ENCODE assay signal across 1 cellular context in the genomic region with DNA sequence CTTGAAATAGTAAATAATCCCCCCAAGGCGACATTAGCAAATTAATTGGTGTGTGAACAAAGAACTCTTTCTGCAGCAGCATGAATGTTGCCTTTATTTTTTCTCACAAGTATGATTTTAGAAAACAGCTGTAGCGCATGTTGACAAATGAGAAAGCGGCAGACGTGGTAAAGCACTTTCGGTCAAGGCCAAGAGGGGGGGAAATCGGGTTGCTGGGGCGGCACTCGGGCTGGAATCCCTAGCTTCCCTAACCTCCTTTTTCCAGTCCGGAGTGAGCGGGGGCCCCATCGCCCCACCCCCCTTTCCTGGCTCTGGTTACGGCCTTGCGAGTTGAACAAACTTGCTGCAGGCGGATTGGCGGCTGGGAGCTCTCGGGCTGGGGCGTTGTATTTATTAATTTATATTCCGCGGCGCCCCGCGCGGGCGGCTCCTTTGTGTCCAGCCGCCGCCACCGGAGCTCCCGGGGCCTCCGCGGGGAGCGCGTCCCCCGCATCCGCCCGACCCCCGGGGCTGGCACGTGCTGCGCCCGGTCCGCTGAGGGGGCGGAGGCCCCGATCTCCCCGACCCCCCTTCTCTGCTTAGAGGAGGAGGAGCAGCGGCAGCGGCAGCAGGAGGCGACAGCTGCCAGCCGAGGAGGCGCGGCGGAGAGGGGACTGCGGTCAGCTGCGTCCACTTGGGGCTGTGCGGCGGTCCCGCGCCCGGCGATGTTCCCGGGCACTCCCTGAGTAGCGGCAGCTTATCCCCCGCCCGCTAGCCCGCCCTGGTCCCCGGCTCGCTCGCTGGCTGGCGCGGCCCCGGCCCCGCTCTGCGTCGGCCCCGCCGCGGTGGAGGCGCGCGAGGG.
A peak's percentile ranks its signal among the peaks of the same experiment; 100 is the strongest.
TF ChIP-seq lines count a peak whose summit lies in the region.

A gene with protein sequence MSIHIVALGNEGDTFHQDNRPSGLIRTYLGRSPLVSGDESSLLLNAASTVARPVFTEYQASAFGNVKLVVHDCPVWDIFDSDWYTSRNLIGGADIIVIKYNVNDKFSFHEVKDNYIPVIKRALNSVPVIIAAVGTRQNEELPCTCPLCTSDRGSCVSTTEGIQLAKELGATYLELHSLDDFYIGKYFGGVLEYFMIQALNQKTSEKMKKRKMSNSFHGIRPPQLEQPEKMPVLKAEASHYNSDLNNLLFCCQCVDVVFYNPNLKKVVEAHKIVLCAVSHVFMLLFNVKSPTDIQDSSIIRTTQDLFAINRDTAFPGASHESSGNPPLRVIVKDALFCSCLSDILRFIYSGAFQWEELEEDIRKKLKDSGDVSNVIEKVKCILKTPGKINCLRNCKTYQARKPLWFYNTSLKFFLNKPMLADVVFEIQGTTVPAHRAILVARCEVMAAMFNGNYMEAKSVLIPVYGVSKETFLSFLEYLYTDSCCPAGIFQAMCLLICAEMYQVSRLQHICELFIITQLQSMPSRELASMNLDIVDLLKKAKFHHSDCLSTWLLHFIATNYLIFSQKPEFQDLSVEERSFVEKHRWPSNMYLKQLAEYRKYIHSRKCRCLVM (plus strand): TSS at position 607 of the 841 bp plus-strand sequence. CDS start 347 bp downstream, outside the sequence.

TF ChIP-seq in HepG2, 621 proteins besides CTCF, POLR2A, EP300 and RAD21 (continued from another document and continues in another):
- TF ChIP-seq, protein P1, sequence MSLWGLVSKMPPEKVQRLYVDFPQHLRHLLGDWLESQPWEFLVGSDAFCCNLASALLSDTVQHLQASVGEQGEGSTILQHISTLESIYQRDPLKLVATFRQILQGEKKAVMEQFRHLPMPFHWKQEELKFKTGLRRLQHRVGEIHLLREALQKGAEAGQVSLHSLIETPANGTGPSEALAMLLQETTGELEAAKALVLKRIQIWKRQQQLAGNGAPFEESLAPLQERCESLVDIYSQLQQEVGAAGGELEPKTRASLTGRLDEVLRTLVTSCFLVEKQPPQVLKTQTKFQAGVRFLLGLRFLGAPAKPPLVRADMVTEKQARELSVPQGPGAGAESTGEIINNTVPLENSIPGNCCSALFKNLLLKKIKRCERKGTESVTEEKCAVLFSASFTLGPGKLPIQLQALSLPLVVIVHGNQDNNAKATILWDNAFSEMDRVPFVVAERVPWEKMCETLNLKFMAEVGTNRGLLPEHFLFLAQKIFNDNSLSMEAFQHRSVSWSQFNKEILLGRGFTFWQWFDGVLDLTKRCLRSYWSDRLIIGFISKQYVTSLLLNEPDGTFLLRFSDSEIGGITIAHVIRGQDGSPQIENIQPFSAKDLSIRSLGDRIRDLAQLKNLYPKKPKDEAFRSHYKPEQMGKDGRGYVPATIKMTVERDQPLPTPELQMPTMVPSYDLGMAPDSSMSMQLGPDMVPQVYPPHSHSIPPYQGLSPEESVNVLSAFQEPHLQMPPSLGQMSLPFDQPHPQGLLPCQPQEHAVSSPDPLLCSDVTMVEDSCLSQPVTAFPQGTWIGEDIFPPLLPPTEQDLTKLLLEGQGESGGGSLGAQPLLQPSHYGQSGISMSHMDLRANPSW (CRISPR knock-in tag; IDR thresholded peaks at IDR 0.05; ENCODE audit: borderline replicate concordance), result no peak
- no peak for TF ChIP-seq KDM1A (CRISPR knock-in tag; IDR thresholded peaks at IDR 0.05)
- TF ChIP-seq GPN1 (CRISPR knock-in tag; IDR thresholded peaks at IDR 0.05; ENCODE audit: borderline replicate concordance), result no peak
- TF ChIP-seq RFXANK (CRISPR knock-in tag; IDR thresholded peaks at IDR 0.05), result no peak
- 0 out of 2 replicates have a peak, but pooled peaks have one; percentile 21 for TF ChIP-seq SP4 (CRISPR knock-in tag; IDR thresholded peaks at IDR 0.05)
- TF ChIP-seq ZNF446 (CRISPR knock-in tag; IDR thresholded peaks at IDR 0.05), result peak; percentile 63; the same call in 1 of the 2 replicates
- TF ChIP-seq ZNF558 (CRISPR knock-in tag; IDR thresholded peaks at IDR 0.05; ENCODE audit: borderline replicate concordance), result no peak; the same call in 1 of the 2 replicates
- no peak for TF ChIP-seq SOX13 (IDR thresholded peaks at IDR 0.05)
- no peak; a peak in 1 of 4 replicates for TF ChIP-seq SOX13 (CRISPR knock-in tag; conservative IDR thresholded peaks at IDR 0.05 in 1 of 2, IDR thresholded peaks at IDR 0.05 in 1 of 2)
- TF ChIP-seq ZNF703 (CRISPR knock-in tag; IDR thresholded peaks at IDR 0.05; ENCODE audit: borderline replicate concordance), result peak; percentile 59; the same call in 1 of the 2 replicates
- TF ChIP-seq, protein P2, sequence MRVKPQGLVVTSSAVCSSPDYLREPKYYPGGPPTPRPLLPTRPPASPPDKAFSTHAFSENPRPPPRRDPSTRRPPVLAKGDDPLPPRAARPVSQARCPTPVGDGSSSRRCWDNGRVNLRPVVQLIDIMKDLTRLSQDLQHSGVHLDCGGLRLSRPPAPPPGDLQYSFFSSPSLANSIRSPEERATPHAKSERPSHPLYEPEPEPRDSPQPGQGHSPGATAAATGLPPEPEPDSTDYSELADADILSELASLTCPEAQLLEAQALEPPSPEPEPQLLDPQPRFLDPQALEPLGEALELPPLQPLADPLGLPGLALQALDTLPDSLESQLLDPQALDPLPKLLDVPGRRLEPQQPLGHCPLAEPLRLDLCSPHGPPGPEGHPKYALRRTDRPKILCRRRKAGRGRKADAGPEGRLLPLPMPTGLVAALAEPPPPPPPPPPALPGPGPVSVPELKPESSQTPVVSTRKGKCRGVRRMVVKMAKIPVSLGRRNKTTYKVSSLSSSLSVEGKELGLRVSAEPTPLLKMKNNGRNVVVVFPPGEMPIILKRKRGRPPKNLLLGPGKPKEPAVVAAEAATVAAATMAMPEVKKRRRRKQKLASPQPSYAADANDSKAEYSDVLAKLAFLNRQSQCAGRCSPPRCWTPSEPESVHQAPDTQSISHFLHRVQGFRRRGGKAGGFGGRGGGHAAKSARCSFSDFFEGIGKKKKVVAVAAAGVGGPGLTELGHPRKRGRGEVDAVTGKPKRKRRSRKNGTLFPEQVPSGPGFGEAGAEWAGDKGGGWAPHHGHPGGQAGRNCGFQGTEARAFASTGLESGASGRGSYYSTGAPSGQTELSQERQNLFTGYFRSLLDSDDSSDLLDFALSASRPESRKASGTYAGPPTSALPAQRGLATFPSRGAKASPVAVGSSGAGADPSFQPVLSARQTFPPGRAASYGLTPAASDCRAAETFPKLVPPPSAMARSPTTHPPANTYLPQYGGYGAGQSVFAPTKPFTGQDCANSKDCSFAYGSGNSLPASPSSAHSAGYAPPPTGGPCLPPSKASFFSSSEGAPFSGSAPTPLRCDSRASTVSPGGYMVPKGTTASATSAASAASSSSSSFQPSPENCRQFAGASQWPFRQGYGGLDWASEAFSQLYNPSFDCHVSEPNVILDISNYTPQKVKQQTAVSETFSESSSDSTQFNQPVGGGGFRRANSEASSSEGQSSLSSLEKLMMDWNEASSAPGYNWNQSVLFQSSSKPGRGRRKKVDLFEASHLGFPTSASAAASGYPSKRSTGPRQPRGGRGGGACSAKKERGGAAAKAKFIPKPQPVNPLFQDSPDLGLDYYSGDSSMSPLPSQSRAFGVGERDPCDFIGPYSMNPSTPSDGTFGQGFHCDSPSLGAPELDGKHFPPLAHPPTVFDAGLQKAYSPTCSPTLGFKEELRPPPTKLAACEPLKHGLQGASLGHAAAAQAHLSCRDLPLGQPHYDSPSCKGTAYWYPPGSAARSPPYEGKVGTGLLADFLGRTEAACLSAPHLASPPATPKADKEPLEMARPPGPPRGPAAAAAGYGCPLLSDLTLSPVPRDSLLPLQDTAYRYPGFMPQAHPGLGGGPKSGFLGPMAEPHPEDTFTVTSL (CRISPR knock-in tag; IDR thresholded peaks at IDR 0.05; ENCODE audit: borderline replicate concordance), result 0 out of 2 replicates have a peak, but pooled peaks have one; percentile 30
- no peak; the same call in 1 of the 2 replicates for TF ChIP-seq BORCS8-MEF2B (CRISPR knock-in tag; IDR thresholded peaks at IDR 0.05)
- TF ChIP-seq, protein P3, sequence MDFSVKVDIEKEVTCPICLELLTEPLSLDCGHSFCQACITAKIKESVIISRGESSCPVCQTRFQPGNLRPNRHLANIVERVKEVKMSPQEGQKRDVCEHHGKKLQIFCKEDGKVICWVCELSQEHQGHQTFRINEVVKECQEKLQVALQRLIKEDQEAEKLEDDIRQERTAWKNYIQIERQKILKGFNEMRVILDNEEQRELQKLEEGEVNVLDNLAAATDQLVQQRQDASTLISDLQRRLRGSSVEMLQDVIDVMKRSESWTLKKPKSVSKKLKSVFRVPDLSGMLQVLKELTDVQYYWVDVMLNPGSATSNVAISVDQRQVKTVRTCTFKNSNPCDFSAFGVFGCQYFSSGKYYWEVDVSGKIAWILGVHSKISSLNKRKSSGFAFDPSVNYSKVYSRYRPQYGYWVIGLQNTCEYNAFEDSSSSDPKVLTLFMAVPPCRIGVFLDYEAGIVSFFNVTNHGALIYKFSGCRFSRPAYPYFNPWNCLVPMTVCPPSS (IDR thresholded peaks at IDR 0.05), result no peak
- no peak for TF ChIP-seq ZNF33A (CRISPR knock-in tag; IDR thresholded peaks at IDR 0.05; ENCODE audit: borderline replicate concordance)
- no peak; the same call in 1 of the 2 replicates for TF ChIP-seq STAG1 (CRISPR knock-in tag; IDR thresholded peaks at IDR 0.05)
- TF ChIP-seq, protein P4, sequence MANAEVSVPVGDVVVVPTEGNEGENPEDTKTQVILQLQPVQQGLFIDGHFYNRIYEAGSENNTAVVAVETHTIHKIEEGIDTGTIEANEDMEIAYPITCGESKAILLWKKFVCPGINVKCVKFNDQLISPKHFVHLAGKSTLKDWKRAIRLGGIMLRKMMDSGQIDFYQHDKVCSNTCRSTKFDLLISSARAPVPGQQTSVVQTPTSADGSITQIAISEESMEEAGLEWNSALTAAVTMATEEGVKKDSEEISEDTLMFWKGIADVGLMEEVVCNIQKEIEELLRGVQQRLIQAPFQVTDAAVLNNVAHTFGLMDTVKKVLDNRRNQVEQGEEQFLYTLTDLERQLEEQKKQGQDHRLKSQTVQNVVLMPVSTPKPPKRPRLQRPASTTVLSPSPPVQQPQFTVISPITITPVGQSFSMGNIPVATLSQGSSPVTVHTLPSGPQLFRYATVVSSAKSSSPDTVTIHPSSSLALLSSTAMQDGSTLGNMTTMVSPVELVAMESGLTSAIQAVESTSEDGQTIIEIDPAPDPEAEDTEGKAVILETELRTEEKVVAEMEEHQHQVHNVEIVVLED (CRISPR knock-in tag; IDR thresholded peaks at IDR 0.05; ENCODE audit: borderline replicate concordance), result no peak
- TF ChIP-seq ELF4 (CRISPR knock-in tag; IDR thresholded peaks at IDR 0.05; ENCODE audit: borderline replicate concordance), result no peak
- TF ChIP-seq U2AF2 (IDR thresholded peaks at IDR 0.05; ENCODE audit: low read depth, low read length), result no peak
- TF ChIP-seq PPARG (CRISPR knock-in tag; conservative IDR thresholded peaks at IDR 0.05), result no peak
- no peak for TF ChIP-seq XRCC5 (optimal IDR thresholded peaks at IDR 0.05; ENCODE audit: low read length)
- TF ChIP-seq ZNF562 (CRISPR knock-in tag; IDR thresholded peaks at IDR 0.05; ENCODE audit: borderline replicate concordance), result no peak
- TF ChIP-seq GATA4 (IDR thresholded peaks at IDR 0.05; ENCODE audit: borderline replicate concordance, low read depth), result no peak
- TF ChIP-seq SMAD3 (CRISPR knock-in tag; IDR thresholded peaks at IDR 0.05), result 0 out of 2 replicates have a peak, but pooled peaks have one; percentile 23
- TF ChIP-seq NR2F6 (IDR thresholded peaks at IDR 0.05), result no peak
- no peak; the same call in none of the 2 replicates for TF ChIP-seq NR2F6 (CRISPR knock-in tag; IDR thresholded peaks at IDR 0.05)
- no peak for TF ChIP-seq ZNF75D (CRISPR knock-in tag; IDR thresholded peaks at IDR 0.05; ENCODE audit: borderline replicate concordance)
- no peak; the same call in 1 of the 2 replicates for TF ChIP-seq ZMYM4 (CRISPR knock-in tag; IDR thresholded peaks at IDR 0.05)
- no peak for TF ChIP-seq ZNF790 (CRISPR knock-in tag; IDR thresholded peaks at IDR 0.05; ENCODE audit: borderline replicate concordance)
- TF ChIP-seq TARDBP (CRISPR knock-in tag; IDR thresholded peaks at IDR 0.05), result 0 out of 2 replicates have a peak, but pooled peaks have one; percentile 7
- TF ChIP-seq, protein P5, sequence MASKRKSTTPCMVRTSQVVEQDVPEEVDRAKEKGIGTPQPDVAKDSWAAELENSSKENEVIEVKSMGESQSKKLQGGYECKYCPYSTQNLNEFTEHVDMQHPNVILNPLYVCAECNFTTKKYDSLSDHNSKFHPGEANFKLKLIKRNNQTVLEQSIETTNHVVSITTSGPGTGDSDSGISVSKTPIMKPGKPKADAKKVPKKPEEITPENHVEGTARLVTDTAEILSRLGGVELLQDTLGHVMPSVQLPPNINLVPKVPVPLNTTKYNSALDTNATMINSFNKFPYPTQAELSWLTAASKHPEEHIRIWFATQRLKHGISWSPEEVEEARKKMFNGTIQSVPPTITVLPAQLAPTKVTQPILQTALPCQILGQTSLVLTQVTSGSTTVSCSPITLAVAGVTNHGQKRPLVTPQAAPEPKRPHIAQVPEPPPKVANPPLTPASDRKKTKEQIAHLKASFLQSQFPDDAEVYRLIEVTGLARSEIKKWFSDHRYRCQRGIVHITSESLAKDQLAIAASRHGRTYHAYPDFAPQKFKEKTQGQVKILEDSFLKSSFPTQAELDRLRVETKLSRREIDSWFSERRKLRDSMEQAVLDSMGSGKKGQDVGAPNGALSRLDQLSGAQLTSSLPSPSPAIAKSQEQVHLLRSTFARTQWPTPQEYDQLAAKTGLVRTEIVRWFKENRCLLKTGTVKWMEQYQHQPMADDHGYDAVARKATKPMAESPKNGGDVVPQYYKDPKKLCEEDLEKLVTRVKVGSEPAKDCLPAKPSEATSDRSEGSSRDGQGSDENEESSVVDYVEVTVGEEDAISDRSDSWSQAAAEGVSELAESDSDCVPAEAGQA (IDR thresholded peaks at IDR 0.05; ENCODE audit: low read depth), result no peak
- TF ChIP-seq, protein P5 (CRISPR knock-in tag; IDR thresholded peaks at IDR 0.05; ENCODE audit: borderline replicate concordance), result no peak
- TF ChIP-seq YEATS4 (CRISPR knock-in tag; IDR thresholded peaks at IDR 0.05; ENCODE audit: borderline replicate concordance), result peak; percentile 67
- no peak; the same call in 1 of the 2 replicates for TF ChIP-seq FOXJ3 (CRISPR knock-in tag; IDR thresholded peaks at IDR 0.05; ENCODE audit: borderline replicate concordance)
- TF ChIP-seq ZNF616 (CRISPR knock-in tag; IDR thresholded peaks at IDR 0.05; ENCODE audit: low read depth), result no peak; the same call in 1 of the 2 replicates
- no peak for TF ChIP-seq HMGA1 (CRISPR knock-in tag; conservative IDR thresholded peaks at IDR 0.05)
- peak; percentile 33; the same call in 1 of the 2 replicates for TF ChIP-seq HDAC1 (CRISPR knock-in tag; IDR thresholded peaks at IDR 0.05)
- TF ChIP-seq ASH2L (IDR thresholded peaks at IDR 0.05; ENCODE audit: insufficient read length, low read depth, low read length), result peak; percentile 79
- TF ChIP-seq FOXO1 (CRISPR knock-in tag; IDR thresholded peaks at IDR 0.05), result peak; percentile 15
- peak; percentile 84; the same call in 1 of the 2 replicates for TF ChIP-seq SRY (CRISPR knock-in tag; IDR thresholded peaks at IDR 0.05)
- TF ChIP-seq ZNF879 (CRISPR knock-in tag; IDR thresholded peaks at IDR 0.05), result no peak
